Comparison of ENCODE assay signal across 11 cellular contexts in genomic region chr10:133100706-133101463, GRCh38. TPM values are rescaled to one million over a fixed set of nuclear protein-coding genes. Genes with fewer than 3 reads are reported as not detected.
DNase-seq lines count a peak whose midpoint lies in the region; ATAC-seq and TF ChIP-seq lines count a peak whose summit lies in the region.
"Had no signal": no experiment of that assay in that cellular context is flagged by ENCODE, and none has a peak within 500 bp of the region (broad histone marks: within the 10 kb centered on the region; RNA-seq: fewer than 3 reads in every experiment).

No MANE protein-coding gene starts in this region.

- no peaks in the 10 kb centered on the region for H3K4me1 ChIP-seq in DND-41 (ENCODE audit: insufficient read depth, low read length)
- no peaks in the 10 kb centered on the region for H3K4me1 ChIP-seq in OCI-LY7 (ENCODE audit: insufficient read depth, low read length, poor library complexity, severe bottlenecking)

- H3K36me3 ChIP-seq in DND-41 (ENCODE audit: insufficient read depth, low read length) (no peaks in the 10 kb centered on the region), OCI-LY7 (ENCODE audit: insufficient read depth, low read length) (no peaks in the 10 kb centered on the region)

- H2AFZ ChIP-seq in DND-41 (ENCODE audit: low read depth, low read length) = no peak overlapping the region
- no peak overlapping the region for H2AFZ ChIP-seq in OCI-LY7 (ENCODE audit: low read length)

- CTCF ChIA-PET in OCI-LY7 (lab: Charles Lee; ENCODE audit: unreplicated experiment) = no interaction called here

- in situ Hi-C loops in KBM-7 (cut with MboI; ENCODE audit: low pct_unique_long_range_greater_than_20kb, low sequenced_read_pairs) = no loop called here

- H3K9me3 Mint-ChIP-seq in activated T-helper 17 cell treated with anti-CD3 and anti-CD28 coated beads, Interleukin-2, amount 50 U/mL, for 72 hours = no peaks in the 10 kb centered on the region

- no peaks in the 10 kb centered on the region for H3K4me1 Mint-ChIP-seq in activated T-helper 17 cell treated with anti-CD3 and anti-CD28 coated beads, Interleukin-2, amount 50 U/mL, for 72 hours

- no peak for ATAC-seq in DND-41 (ENCODE audit: insufficient read depth, low read depth)
- peak; percentile 54 for ATAC-seq in activated T-helper 17 cell treated with anti-CD3 and anti-CD28 coated beads, Interleukin-2, amount 50 U/mL, for 72 hours (replicated peaks)
- no peak for ATAC-seq in GM18870 (IDR thresholded peaks at IDR 0.05; ENCODE audit: unreplicated experiment)

- no peaks in the 10 kb centered on the region for H3K27me3 ChIP-seq in DND-41 (ENCODE audit: insufficient read depth, low read length, poor library complexity)

- no peak overlapping the region for H3K27ac Mint-ChIP-seq in activated T-helper 17 cell treated with anti-CD3 and anti-CD28 coated beads, Interleukin-2, amount 50 U/mL, for 72 hours

- H3K4me3 ChIP-seq in DND-41 (ENCODE audit: low read depth in 1 of 2, low read length in 2 of 2) (no peak overlapping the region), OCI-LY7 (ENCODE audit: low read depth, low read length, poor library complexity, severe bottlenecking) (no peak overlapping the region)

- H3K9me3 ChIP-seq in DND-41 (ENCODE audit: insufficient read depth, low read length, severe bottlenecking) = no peaks in the 10 kb centered on the region
- H3K9me3 ChIP-seq in OCI-LY7 (ENCODE audit: low read length) = no peaks in the 10 kb centered on the region

- POLR2A ChIA-PET in OCI-LY7 (lab: Charles Lee) = no interaction called here

- no peak for TF ChIP-seq CTCF in DND-41 (IDR thresholded peaks at IDR 0.05; ENCODE audit: borderline replicate concordance, extremely low read depth, low read length, poor library complexity, severe bottlenecking)
- no peak for TF ChIP-seq CTCF in OCI-LY7 (conservative IDR thresholded peaks at IDR 0.05; ENCODE audit: low read length)

- no peaks in the 10 kb centered on the region for H3K9me2 ChIP-seq in OCI-LY7 (ENCODE audit: insufficient read depth, low read length)

- H3K27me3 Mint-ChIP-seq in activated T-helper 17 cell treated with anti-CD3 and anti-CD28 coated beads, Interleukin-2, amount 50 U/mL, for 72 hours = peaks cover 9% of the 10 kb centered on the region

- intact Hi-C loops in OCI-LY7 (cut with micrococcal nuclease; ENCODE audit: unreplicated experiment) = no loop called here
- intact Hi-C loops in cardiac septum (cut with DNase I) = no loop called here

- H3K36me3 Mint-ChIP-seq in activated T-helper 17 cell treated with anti-CD3 and anti-CD28 coated beads, Interleukin-2, amount 50 U/mL, for 72 hours (ENCODE audit: low read depth) = no peaks in the 10 kb centered on the region

- H3K4me3 Mint-ChIP-seq in activated T-helper 17 cell treated with anti-CD3 and anti-CD28 coated beads, Interleukin-2, amount 50 U/mL, for 72 hours = no peak overlapping the region

- H3K79me2 ChIP-seq in DND-41 (ENCODE audit: insufficient read depth, low read length) (no peaks in the 10 kb centered on the region), OCI-LY7 (ENCODE audit: insufficient read depth, low read depth, low read length) (no peaks in the 10 kb centered on the region)

- H3K27ac ChIP-seq in DND-41 (ENCODE audit: low read length) (no peak overlapping the region), OCI-LY7 (ENCODE audit: low read depth, low read length, poor library complexity, severe bottlenecking) (no peak overlapping the region)

- H3K9ac ChIP-seq in DND-41 (ENCODE audit: low read depth, low read length) = no peak overlapping the region

- no peaks in the 10 kb centered on the region; the same call in 1 of the 2 replicates for H4K20me1 ChIP-seq in DND-41 (ENCODE audit: insufficient read depth, low read length)
- H4K20me1 ChIP-seq in OCI-LY7 (ENCODE audit: insufficient read depth, low read length) = no peaks in the 10 kb centered on the region

- DNase-seq in DND-41 (peak; percentile 9), KBM-7 (peak; percentile 28), mucosa of gallbladder (ENCODE audit: low spot score) (peak; percentile 10), OCI-LY7 (ENCODE audit: low spot score) (no peak), cardiac septum (ENCODE audit: low spot score) (no peak), NCI-H1694 (lab: John Stamatoyannopoulos, UW) (no peak)
- DNase-seq: T-helper 1 cell had no signal

- BruUV-seq in OCI-LY7 (replicated peaks; lab: Mats Ljungman, UMichigan) = no TSS peak

- H3K4me2 ChIP-seq in DND-41 (ENCODE audit: insufficient read depth, low read length) = no peak overlapping the region
- H3K4me2 ChIP-seq in OCI-LY7 (ENCODE audit: low read length) = no peak overlapping the region

RNA-seq across cellular contexts. Expression of gene ADGRA1, which starts 13.2 kb away (rescaled TPM):
- not detected for total RNA-seq in activated T-helper 17 cell treated with anti-CD3 and anti-CD28 coated beads, Interleukin-2, amount 50 U/mL, for 72 hours
- not detected for total RNA-seq in mucosa of gallbladder
- total RNA-seq in OCI-LY7 (2014; rRNA removed; shearing (Covaris generic)) = not detected in 2 replicates
- not detected in 2 replicates for total RNA-seq in OCI-LY7 (2022)
- 0.19 TPM for total RNA-seq in cardiac septum
- total RNA-seq: glomerular endothelial cell, LHCN-M2 had no signal

RNA-seq across cellular contexts. Expression of gene KNDC1, which starts 59.1 kb away (rescaled TPM):
- under 1 TPM; 0.19 to 0.26 TPM for total RNA-seq in activated T-helper 17 cell treated with anti-CD3 and anti-CD28 coated beads, Interleukin-2, amount 50 U/mL, for 72 hours
- total RNA-seq in mucosa of gallbladder = 5.2 TPM
- not detected in 2 replicates for total RNA-seq in OCI-LY7 (2014; rRNA removed; shearing (Covaris generic))
- not detected in 2 replicates for total RNA-seq in OCI-LY7 (2022)
- 0.05 TPM for total RNA-seq in cardiac septum
- total RNA-seq: glomerular endothelial cell had no signal

Comparison
In these comparisons a context has a peak if more than half of its experiments do, and no peak if none do; other contexts are left out.
1. DNase-seq: peak in DND-41 (single experiment), KBM-7 (single experiment) and mucosa of gallbladder (single experiment); none in OCI-LY7 (single experiment), cardiac septum (single experiment) and NCI-H1694 (single experiment).